In the genomic region with DNA sequence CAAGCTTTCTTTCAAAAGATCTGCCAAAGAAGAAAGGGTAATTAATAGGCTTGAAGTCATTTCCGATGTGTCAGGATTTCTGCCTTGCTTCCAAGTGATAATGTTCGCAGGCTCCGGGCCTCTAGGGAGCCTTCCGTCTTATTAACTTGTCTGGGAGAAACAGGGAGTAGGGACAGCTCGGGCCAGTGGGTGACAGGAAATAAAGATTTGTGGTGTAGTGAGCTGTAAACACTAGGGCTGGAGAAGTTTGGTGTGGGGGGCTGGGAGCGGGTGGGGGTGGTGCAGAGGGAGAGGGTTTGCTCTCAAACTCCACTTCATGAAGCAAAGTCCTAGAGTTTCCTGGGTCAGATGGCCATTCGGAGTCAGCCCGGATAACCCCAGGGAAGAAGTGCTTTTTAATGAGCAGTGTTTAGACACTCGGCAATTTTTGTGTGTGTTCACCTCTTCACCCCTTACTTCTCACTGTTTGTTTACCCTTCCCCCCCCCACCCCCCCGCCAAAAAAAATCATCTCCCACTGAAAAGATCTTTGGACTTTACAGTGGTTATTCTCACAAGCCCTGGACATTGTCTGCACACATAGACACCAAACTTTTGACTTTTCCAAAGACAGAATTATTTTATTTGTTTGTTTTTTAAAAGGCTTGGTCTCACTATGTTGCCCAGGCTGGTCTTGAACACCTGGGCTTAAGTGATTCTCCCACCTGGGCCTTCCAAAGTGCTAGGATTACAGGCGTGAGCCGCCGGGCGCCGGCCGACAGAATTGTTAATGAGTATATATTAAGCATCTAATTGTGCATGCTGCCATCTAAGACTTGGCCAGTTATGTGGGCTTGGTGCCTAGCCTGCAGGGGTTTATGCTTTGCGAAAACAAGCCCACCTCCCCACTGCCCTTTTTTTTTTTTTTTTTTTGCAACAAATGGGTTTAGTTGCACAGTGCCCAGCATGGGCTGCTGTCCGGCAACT, we compare ENCODE assay signal across 1 cellular context.
TF ChIP-seq lines count a peak whose summit lies in the region.

No MANE protein-coding gene starts in this region.

TF ChIP-seq in GM23338, 12 proteins besides CTCF, POLR2A, EP300 and RAD21 (continued from another document):
- TF ChIP-seq, protein P1, sequence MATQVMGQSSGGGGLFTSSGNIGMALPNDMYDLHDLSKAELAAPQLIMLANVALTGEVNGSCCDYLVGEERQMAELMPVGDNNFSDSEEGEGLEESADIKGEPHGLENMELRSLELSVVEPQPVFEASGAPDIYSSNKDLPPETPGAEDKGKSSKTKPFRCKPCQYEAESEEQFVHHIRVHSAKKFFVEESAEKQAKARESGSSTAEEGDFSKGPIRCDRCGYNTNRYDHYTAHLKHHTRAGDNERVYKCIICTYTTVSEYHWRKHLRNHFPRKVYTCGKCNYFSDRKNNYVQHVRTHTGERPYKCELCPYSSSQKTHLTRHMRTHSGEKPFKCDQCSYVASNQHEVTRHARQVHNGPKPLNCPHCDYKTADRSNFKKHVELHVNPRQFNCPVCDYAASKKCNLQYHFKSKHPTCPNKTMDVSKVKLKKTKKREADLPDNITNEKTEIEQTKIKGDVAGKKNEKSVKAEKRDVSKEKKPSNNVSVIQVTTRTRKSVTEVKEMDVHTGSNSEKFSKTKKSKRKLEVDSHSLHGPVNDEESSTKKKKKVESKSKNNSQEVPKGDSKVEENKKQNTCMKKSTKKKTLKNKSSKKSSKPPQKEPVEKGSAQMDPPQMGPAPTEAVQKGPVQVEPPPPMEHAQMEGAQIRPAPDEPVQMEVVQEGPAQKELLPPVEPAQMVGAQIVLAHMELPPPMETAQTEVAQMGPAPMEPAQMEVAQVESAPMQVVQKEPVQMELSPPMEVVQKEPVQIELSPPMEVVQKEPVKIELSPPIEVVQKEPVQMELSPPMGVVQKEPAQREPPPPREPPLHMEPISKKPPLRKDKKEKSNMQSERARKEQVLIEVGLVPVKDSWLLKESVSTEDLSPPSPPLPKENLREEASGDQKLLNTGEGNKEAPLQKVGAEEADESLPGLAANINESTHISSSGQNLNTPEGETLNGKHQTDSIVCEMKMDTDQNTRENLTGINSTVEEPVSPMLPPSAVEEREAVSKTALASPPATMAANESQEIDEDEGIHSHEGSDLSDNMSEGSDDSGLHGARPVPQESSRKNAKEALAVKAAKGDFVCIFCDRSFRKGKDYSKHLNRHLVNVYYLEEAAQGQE (IDR thresholded peaks at IDR 0.05; ENCODE audit: unreplicated experiment): no peak
- no peak for TF ChIP-seq STAT1 (IDR thresholded peaks at IDR 0.05; ENCODE audit: unreplicated experiment)
- TF ChIP-seq ZNF331 (CRISPR knock-in tag; IDR thresholded peaks at IDR 0.05; ENCODE audit: low read depth): no peak
- TF ChIP-seq ZNF114 (CRISPR knock-in tag; IDR thresholded peaks at IDR 0.05): no peak
- TF ChIP-seq, protein P2, sequence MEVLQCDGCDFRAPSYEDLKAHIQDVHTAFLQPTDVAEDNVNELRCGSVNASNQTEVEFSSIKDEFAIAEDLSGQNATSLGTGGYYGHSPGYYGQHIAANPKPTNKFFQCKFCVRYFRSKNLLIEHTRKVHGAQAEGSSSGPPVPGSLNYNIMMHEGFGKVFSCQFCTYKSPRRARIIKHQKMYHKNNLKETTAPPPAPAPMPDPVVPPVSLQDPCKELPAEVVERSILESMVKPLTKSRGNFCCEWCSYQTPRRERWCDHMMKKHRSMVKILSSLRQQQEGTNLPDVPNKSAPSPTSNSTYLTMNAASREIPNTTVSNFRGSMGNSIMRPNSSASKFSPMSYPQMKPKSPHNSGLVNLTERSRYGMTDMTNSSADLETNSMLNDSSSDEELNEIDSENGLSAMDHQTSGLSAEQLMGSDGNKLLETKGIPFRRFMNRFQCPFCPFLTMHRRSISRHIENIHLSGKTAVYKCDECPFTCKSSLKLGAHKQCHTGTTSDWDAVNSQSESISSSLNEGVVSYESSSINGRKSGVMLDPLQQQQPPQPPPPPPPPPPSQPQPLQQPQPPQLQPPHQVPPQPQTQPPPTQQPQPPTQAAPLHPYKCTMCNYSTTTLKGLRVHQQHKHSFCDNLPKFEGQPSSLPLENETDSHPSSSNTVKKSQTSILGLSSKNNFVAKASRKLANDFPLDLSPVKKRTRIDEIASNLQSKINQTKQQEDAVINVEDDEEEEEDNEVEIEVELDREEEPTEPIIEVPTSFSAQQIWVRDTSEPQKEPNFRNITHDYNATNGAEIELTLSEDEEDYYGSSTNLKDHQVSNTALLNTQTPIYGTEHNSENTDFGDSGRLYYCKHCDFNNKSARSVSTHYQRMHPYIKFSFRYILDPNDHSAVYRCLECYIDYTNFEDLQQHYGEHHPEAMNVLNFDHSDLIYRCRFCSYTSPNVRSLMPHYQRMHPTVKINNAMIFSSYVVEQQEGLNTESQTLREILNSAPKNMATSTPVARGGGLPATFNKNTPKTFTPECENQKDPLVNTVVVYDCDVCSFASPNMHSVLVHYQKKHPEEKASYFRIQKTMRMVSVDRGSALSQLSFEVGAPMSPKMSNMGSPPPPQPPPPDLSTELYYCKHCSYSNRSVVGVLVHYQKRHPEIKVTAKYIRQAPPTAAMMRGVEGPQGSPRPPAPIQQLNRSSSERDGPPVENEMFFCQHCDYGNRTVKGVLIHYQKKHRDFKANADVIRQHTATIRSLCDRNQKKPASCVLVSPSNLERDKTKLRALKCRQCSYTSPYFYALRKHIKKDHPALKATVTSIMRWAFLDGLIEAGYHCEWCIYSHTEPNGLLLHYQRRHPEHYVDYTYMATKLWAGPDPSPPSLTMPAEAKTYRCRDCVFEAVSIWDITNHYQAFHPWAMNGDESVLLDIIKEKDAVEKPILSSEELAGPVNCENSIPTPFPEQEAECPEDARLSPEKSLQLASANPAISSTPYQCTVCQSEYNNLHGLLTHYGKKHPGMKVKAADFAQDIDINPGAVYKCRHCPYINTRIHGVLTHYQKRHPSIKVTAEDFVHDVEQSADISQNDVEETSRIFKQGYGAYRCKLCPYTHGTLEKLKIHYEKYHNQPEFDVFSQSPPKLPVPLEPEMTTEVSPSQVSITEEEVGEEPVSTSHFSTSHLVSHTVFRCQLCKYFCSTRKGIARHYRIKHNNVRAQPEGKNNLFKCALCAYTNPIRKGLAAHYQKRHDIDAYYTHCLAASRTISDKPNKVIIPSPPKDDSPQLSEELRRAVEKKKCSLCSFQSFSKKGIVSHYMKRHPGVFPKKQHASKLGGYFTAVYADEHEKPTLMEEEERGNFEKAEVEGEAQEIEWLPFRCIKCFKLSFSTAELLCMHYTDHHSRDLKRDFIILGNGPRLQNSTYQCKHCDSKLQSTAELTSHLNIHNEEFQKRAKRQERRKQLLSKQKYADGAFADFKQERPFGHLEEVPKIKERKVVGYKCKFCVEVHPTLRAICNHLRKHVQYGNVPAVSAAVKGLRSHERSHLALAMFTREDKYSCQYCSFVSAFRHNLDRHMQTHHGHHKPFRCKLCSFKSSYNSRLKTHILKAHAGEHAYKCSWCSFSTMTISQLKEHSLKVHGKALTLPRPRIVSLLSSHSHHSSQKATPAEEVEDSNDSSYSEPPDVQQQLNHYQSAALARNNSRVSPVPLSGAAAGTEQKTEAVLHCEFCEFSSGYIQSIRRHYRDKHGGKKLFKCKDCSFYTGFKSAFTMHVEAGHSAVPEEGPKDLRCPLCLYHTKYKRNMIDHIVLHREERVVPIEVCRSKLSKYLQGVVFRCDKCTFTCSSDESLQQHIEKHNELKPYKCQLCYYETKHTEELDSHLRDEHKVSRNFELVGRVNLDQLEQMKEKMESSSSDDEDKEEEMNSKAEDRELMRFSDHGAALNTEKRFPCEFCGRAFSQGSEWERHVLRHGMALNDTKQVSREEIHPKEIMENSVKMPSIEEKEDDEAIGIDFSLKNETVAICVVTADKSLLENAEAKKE (CRISPR knock-in tag; IDR thresholded peaks at IDR 0.05): no peak
- TF ChIP-seq POLR2AphosphoS5 (IDR thresholded peaks at IDR 0.05; ENCODE audit: low read depth): no peak
- TF ChIP-seq EZH2phosphoT487 (IDR thresholded peaks at IDR 0.05; ENCODE audit: unreplicated experiment): no peak
- no peak for TF ChIP-seq JUNB (IDR thresholded peaks at IDR 0.05; ENCODE audit: unreplicated experiment)
- TF ChIP-seq CREB1 (CRISPR knock-in tag; IDR thresholded peaks at IDR 0.05; ENCODE audit: low read depth): no peak
- TF ChIP-seq NANOG (IDR thresholded peaks at IDR 0.05; ENCODE audit: borderline replicate concordance): no peak
